1 cellular context compared by ENCODE assay signal in genomic region chr19:34994286-34994642, GRCh38.
TF ChIP-seq lines count a peak whose summit lies in the region.

No MANE protein-coding gene starts in this region.

TF ChIP-seq in GM23338, 12 proteins besides CTCF, POLR2A, EP300 and RAD21:
- no peak for TF ChIP-seq STAT1 (IDR thresholded peaks at IDR 0.05; ENCODE audit: unreplicated experiment)
TF ChIP-seq in GM23338: peak in this region for 0.
